ENCODE assay signal across 1 cellular context in the genomic region with DNA sequence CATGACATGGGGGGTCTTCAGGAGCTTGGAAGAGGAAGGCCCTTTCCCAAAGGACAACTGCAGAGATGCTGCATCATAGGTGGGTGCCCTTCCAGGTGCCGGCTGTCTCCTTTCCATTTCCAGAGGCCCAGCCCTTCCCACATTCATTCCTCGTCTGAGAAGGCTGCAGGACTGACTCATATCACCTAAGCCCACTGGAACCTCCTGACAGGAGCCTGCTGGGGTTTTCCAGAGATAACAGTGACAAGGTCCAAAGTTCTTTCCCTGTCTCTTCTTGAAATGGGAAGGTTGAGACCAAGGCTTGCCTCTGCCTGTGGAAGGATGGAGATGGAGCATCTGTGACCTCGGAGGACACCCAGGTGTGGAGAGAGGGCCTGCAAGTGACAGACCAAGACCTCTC.
TF ChIP-seq lines count a peak whose summit lies in the region.

No MANE protein-coding gene starts in this region.

TF ChIP-seq in A549, 52 proteins besides CTCF, POLR2A, EP300 and RAD21:
- TF ChIP-seq JUN (IDR thresholded peaks at IDR 0.05) (no peak), NR3C1 (IDR thresholded peaks at IDR 0.05) (no peak), RNF2 (IDR thresholded peaks at IDR 0.05; ENCODE audit: borderline replicate concordance, low read depth) (no peak), HDAC2 (IDR thresholded peaks at IDR 0.05) (no peak), HEYL (CRISPR knock-in tag; IDR thresholded peaks at IDR 0.05) (no peak)
- TF ChIP-seq, protein P1, sequence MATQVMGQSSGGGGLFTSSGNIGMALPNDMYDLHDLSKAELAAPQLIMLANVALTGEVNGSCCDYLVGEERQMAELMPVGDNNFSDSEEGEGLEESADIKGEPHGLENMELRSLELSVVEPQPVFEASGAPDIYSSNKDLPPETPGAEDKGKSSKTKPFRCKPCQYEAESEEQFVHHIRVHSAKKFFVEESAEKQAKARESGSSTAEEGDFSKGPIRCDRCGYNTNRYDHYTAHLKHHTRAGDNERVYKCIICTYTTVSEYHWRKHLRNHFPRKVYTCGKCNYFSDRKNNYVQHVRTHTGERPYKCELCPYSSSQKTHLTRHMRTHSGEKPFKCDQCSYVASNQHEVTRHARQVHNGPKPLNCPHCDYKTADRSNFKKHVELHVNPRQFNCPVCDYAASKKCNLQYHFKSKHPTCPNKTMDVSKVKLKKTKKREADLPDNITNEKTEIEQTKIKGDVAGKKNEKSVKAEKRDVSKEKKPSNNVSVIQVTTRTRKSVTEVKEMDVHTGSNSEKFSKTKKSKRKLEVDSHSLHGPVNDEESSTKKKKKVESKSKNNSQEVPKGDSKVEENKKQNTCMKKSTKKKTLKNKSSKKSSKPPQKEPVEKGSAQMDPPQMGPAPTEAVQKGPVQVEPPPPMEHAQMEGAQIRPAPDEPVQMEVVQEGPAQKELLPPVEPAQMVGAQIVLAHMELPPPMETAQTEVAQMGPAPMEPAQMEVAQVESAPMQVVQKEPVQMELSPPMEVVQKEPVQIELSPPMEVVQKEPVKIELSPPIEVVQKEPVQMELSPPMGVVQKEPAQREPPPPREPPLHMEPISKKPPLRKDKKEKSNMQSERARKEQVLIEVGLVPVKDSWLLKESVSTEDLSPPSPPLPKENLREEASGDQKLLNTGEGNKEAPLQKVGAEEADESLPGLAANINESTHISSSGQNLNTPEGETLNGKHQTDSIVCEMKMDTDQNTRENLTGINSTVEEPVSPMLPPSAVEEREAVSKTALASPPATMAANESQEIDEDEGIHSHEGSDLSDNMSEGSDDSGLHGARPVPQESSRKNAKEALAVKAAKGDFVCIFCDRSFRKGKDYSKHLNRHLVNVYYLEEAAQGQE (IDR thresholded peaks at IDR 0.05) = no peak
- TF ChIP-seq, protein P2, sequence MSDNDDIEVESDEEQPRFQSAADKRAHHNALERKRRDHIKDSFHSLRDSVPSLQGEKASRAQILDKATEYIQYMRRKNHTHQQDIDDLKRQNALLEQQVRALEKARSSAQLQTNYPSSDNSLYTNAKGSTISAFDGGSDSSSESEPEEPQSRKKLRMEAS (IDR thresholded peaks at IDR 0.05) = no peak
- TF ChIP-seq, protein P3, sequence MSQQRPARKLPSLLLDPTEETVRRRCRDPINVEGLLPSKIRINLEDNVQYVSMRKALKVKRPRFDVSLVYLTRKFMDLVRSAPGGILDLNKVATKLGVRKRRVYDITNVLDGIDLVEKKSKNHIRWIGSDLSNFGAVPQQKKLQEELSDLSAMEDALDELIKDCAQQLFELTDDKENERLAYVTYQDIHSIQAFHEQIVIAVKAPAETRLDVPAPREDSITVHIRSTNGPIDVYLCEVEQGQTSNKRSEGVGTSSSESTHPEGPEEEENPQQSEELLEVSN (IDR thresholded peaks at IDR 0.05; ENCODE audit: borderline replicate concordance, low read depth) = no peak
TF ChIP-seq in A549: peak in this region for 0.
